In the genomic region with DNA sequence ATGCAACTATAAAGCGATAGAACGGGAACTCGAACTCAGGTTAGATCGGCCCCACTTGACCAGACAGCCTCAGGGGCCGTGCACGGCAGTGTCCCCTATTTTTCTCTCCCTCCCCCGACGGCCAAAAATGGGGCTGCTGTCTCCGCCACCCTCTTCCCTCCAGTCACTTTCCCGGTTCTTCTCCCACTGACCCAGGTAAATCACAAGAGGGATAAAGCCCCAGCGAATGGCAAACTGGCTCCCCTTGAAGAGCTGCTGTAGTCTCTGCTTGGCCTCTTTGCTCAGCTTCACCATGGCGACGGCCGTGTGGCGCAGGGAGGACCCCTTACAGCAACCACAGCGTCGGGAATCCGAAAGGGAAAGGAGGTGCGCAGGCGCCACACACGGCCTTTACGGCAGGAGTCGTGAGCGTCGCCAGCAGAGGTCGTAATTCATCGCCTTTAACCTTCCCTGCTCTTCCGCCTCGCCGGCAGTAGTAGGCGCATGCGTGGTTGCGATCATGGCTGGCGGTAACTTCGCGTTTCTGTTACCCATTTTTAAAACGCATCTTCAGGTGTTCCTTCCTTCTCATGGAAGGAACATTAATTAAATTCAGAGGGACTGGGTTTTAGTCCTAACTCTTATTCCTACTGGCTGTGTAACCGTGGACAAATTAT, we compare ENCODE assay signal across 1 cellular context.
TF ChIP-seq lines count a peak whose summit lies in the region.

TSS of gene TOMM7 (minus strand) at position 364 of the 656 bp plus-strand sequence. CDS start at position 294, 70 bp downstream.

TF ChIP-seq in HepG2, 621 proteins besides CTCF, POLR2A, EP300 and RAD21 (continued from another document and continues in another):
- TF ChIP-seq, protein P1, sequence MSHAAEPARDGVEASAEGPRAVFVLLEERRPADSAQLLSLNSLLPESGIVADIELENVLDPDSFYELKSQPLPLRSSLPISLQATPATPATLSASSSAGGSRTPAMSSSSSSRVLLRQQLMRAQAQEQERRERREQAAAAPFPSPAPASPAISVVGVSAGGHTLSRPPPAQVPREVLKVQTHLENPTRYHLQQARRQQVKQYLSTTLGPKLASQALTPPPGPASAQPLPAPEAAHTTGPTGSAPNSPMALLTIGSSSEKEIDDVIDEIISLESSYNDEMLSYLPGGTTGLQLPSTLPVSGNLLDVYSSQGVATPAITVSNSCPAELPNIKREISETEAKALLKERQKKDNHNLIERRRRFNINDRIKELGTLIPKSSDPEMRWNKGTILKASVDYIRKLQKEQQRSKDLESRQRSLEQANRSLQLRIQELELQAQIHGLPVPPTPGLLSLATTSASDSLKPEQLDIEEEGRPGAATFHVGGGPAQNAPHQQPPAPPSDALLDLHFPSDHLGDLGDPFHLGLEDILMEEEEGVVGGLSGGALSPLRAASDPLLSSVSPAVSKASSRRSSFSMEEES (CRISPR knock-in tag; IDR thresholded peaks at IDR 0.05) = peak; percentile 30; the same call in 1 of the 2 replicates
- TF ChIP-seq, protein P2, sequence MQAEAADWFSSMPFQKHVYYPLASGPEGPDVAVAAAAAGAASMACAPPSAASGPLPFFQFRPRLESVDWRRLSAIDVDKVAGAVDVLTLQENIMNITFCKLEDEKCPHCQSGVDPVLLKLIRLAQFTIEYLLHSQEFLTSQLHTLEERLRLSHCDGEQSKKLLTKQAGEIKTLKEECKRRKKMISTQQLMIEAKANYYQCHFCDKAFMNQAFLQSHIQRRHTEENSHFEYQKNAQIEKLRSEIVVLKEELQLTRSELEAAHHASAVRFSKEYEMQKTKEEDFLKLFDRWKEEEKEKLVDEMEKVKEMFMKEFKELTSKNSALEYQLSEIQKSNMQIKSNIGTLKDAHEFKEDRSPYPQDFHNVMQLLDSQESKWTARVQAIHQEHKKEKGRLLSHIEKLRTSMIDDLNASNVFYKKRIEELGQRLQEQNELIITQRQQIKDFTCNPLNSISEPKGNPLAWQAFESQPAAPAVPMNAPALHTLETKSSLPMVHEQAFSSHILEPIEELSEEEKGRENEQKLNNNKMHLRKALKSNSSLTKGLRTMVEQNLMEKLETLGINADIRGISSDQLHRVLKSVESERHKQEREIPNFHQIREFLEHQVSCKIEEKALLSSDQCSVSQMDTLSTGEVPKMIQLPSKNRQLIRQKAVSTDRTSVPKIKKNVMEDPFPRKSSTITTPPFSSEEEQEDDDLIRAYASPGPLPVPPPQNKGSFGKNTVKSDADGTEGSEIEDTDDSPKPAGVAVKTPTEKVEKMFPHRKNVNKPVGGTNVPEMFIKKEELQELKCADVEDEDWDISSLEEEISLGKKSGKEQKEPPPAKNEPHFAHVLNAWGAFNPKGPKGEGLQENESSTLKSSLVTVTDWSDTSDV (CRISPR knock-in tag; IDR thresholded peaks at IDR 0.05) = no peak
- no peak for TF ChIP-seq SNAPC2 (CRISPR knock-in tag; IDR thresholded peaks at IDR 0.05)
- TF ChIP-seq, protein P3, sequence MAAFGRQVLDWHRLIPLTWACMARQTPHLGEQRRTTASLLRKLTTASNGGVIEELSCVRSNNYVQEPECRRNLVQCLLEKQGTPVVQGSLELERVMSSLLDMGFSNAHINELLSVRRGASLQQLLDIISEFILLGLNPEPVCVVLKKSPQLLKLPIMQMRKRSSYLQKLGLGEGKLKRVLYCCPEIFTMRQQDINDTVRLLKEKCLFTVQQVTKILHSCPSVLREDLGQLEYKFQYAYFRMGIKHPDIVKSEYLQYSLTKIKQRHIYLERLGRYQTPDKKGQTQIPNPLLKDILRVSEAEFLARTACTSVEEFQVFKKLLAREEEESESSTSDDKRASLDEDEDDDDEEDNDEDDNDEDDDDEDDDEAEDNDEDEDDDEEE (CRISPR knock-in tag; IDR thresholded peaks at IDR 0.05) = 0 out of 2 replicates have a peak, but pooled peaks have one; percentile 37
- TF ChIP-seq FOXC1 (CRISPR knock-in tag; IDR thresholded peaks at IDR 0.05; ENCODE audit: borderline replicate concordance) = peak; percentile 78
- TF ChIP-seq ZNF329 (CRISPR knock-in tag; IDR thresholded peaks at IDR 0.05; ENCODE audit: low read depth) = peak; percentile 32; the same call in 1 of the 2 replicates
- TF ChIP-seq PLSCR1 (CRISPR knock-in tag; IDR thresholded peaks at IDR 0.05; ENCODE audit: borderline replicate concordance) = no peak
- TF ChIP-seq PRPF4 (IDR thresholded peaks at IDR 0.05; ENCODE audit: low read depth, low read length, poor library complexity, severe bottlenecking) = no peak
- TF ChIP-seq ZNF143 (CRISPR knock-in tag; IDR thresholded peaks at IDR 0.05) = peak; percentile 28; the same call in 1 of the 2 replicates
- no peak for TF ChIP-seq MEIS1 (CRISPR knock-in tag; IDR thresholded peaks at IDR 0.05; ENCODE audit: borderline replicate concordance)
- TF ChIP-seq, protein P4, sequence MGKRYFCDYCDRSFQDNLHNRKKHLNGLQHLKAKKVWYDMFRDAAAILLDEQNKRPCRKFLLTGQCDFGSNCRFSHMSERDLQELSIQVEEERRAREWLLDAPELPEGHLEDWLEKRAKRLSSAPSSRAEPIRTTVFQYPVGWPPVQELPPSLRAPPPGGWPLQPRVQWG (CRISPR knock-in tag; IDR thresholded peaks at IDR 0.05; ENCODE audit: borderline replicate concordance, low read depth) = no peak
- peak; percentile 86; the same call in 1 of the 2 replicates for TF ChIP-seq MYC (CRISPR knock-in tag; IDR thresholded peaks at IDR 0.05; ENCODE audit: borderline replicate concordance)
- TF ChIP-seq, protein P5, sequence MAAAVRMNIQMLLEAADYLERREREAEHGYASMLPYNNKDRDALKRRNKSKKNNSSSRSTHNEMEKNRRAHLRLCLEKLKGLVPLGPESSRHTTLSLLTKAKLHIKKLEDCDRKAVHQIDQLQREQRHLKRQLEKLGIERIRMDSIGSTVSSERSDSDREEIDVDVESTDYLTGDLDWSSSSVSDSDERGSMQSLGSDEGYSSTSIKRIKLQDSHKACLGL (CRISPR knock-in tag; IDR thresholded peaks at IDR 0.05) = no peak
- TF ChIP-seq SMAD9 (CRISPR knock-in tag; IDR thresholded peaks at IDR 0.05) = peak; percentile 42; the same call in 1 of the 2 replicates
- TF ChIP-seq, protein P6, sequence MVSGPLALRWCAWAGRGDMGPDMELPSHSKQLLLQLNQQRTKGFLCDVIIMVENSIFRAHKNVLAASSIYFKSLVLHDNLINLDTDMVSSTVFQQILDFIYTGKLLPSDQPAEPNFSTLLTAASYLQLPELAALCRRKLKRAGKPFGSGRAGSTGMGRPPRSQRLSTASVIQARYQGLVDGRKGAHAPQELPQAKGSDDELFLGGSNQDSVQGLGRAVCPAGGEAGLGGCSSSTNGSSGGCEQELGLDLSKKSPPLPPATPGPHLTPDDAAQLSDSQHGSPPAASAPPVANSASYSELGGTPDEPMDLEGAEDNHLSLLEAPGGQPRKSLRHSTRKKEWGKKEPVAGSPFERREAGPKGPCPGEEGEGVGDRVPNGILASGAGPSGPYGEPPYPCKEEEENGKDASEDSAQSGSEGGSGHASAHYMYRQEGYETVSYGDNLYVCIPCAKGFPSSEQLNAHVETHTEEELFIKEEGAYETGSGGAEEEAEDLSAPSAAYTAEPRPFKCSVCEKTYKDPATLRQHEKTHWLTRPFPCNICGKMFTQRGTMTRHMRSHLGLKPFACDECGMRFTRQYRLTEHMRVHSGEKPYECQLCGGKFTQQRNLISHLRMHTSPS (CRISPR knock-in tag; IDR thresholded peaks at IDR 0.05; ENCODE audit: low read depth) = no peak
- peak; percentile 39; the same call in 1 of the 2 replicates for TF ChIP-seq ZBTB38 (CRISPR knock-in tag; IDR thresholded peaks at IDR 0.05)
- no peak for TF ChIP-seq STAT5B (CRISPR knock-in tag; IDR thresholded peaks at IDR 0.05)
- TF ChIP-seq NFIB (CRISPR knock-in tag; IDR thresholded peaks at IDR 0.05; ENCODE audit: borderline replicate concordance) = no peak
- no peak for TF ChIP-seq U2AF1 (optimal IDR thresholded peaks at IDR 0.05; ENCODE audit: low read depth, low read length)
- no peak for TF ChIP-seq PITX1 (CRISPR knock-in tag; IDR thresholded peaks at IDR 0.05)
- TF ChIP-seq SALL1 (CRISPR knock-in tag; IDR thresholded peaks at IDR 0.05) = peak; percentile 80
- no peak for TF ChIP-seq AHR (CRISPR knock-in tag; IDR thresholded peaks at IDR 0.05)
- TF ChIP-seq GATAD1 (CRISPR knock-in tag; IDR thresholded peaks at IDR 0.05) = peak; percentile 98
- no peak for TF ChIP-seq ZNF564 (CRISPR knock-in tag; IDR thresholded peaks at IDR 0.05)
- 0 out of 2 replicates have a peak, but pooled peaks have one; percentile 46 for TF ChIP-seq ZBTB7B (CRISPR knock-in tag; IDR thresholded peaks at IDR 0.05)
- TF ChIP-seq E2F1 (CRISPR knock-in tag; IDR thresholded peaks at IDR 0.05) = no peak
- TF ChIP-seq ZFP36L1 (CRISPR knock-in tag; IDR thresholded peaks at IDR 0.05) = no peak
- TF ChIP-seq ZNF646 (CRISPR knock-in tag; IDR thresholded peaks at IDR 0.05) = no peak
- TF ChIP-seq RORA (CRISPR knock-in tag; IDR thresholded peaks at IDR 0.05) = no peak
- TF ChIP-seq, protein P7, sequence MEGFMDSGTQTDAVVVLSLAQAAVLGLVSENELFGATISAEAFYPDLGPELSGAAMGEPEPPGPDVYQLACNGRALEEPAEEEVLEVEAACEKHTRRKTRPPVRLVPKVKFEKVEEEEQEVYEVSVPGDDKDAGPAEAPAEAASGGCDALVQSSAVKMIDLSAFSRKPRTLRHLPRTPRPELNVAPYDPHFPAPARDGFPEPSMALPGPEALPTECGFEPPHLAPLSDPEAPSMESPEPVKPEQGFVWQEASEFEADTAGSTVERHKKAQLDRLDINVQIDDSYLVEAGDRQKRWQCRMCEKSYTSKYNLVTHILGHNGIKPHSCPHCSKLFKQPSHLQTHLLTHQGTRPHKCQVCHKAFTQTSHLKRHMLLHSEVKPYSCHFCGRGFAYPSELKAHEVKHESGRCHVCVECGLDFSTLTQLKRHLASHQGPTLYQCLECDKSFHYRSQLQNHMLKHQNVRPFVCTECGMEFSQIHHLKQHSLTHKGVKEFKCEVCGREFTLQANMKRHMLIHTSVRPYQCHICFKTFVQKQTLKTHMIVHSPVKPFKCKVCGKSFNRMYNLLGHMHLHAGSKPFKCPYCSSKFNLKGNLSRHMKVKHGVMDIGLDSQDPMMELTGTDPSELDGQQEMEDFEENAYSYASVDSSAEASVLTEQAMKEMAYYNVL (CRISPR knock-in tag; IDR thresholded peaks at IDR 0.05; ENCODE audit: borderline replicate concordance) = peak; percentile 46; the same call in 1 of the 2 replicates
- TF ChIP-seq ZSCAN21 (CRISPR knock-in tag; IDR thresholded peaks at IDR 0.05; ENCODE audit: borderline replicate concordance) = 0 out of 2 replicates have a peak, but pooled peaks have one; percentile 29
- TF ChIP-seq SRF (IDR thresholded peaks at IDR 0.05; ENCODE audit: low read depth, low read length) = no peak
- no peak for TF ChIP-seq ZIK1 (CRISPR knock-in tag; IDR thresholded peaks at IDR 0.05; ENCODE audit: borderline replicate concordance, low read depth)
- TF ChIP-seq HNRNPK (IDR thresholded peaks at IDR 0.05; ENCODE audit: low read depth, low read length, poor library complexity, severe bottlenecking) = no peak
- no peak for TF ChIP-seq ZNF589 (CRISPR knock-in tag; conservative IDR thresholded peaks at IDR 0.05)
